Comparison of ENCODE assay signal across 9 cellular contexts in genomic region chr12:57897296-57897974, GRCh38. TPM values are rescaled to one million over a fixed set of nuclear protein-coding genes. Genes with fewer than 3 reads are reported as not detected.
DNase-seq lines count a peak whose midpoint lies in the region; ATAC-seq, FAIRE-seq and TF ChIP-seq lines count a peak whose summit lies in the region.
"Had no signal": no experiment of that assay in that cellular context is flagged by ENCODE, and none has a peak within 500 bp of the region (broad histone marks: within the 10 kb centered on the region; RNA-seq: fewer than 3 reads in every experiment).

No MANE protein-coding gene starts in this region.

- no peak for TF ChIP-seq RAD21 in HepG2 (CRISPR knock-in tag; IDR thresholded peaks at IDR 0.05)

- in situ Hi-C loops in HepG2 (cut with HindIII; ENCODE audit: extremely low pct_ligation_motif_present, low pct_unique_long_range_greater_than_20kb), result loop anchor here (5.0 kb wide), 1 partner anchor 55 kb away; no protein-coding TSS in a partner anchor

- H3K4me2 ChIP-seq in HepG2 (ENCODE audit: low read depth, low read length), result peak overlapping the region; percentile 81

- ATAC-seq in activated T-helper 17 cell treated with anti-CD3 and anti-CD28 coated beads, Interleukin-2, amount 50 U/mL, for 72 hours (replicated peaks), result no peak
- ATAC-seq in HepG2, result no peak
- no peak for ATAC-seq in GM21528 (IDR thresholded peaks at IDR 0.05; ENCODE audit: low FRiP score, unreplicated experiment)
- no peak for ATAC-seq in GM18517 (IDR thresholded peaks at IDR 0.05; ENCODE audit: unreplicated experiment)

- no peaks in the 10 kb centered on the region for H3K79me2 ChIP-seq in HepG2 (ENCODE audit: insufficient read depth, low read length)

- no peaks in the 10 kb centered on the region for H3K36me3 ChIP-seq in HepG2 (replicated peaks in 1 of 2; ENCODE audit: control insufficient read depth in 1 of 2, insufficient read depth in 2 of 2, low read length in 2 of 2)
- no peaks in the 10 kb centered on the region for H3K36me3 ChIP-seq in testis (ENCODE audit: low read depth, missing control alignments)

- peaks cover 46% of the 10 kb centered on the region for H3K4me1 Mint-ChIP-seq in activated CD4-positive, alpha-beta T cell treated with anti-CD3 and anti-CD28 coated beads, Interleukin-2, amount 10 ng/mL, durations not matched to agents 24 days and 14 days
- peaks cover 43% of the 10 kb centered on the region for H3K4me1 Mint-ChIP-seq in activated T-helper 17 cell treated with anti-CD3 and anti-CD28 coated beads, Interleukin-2, amount 50 U/mL, for 72 hours

- H3K27me3 Mint-ChIP-seq in activated CD4-positive, alpha-beta T cell treated with anti-CD3 and anti-CD28 coated beads, Interleukin-2, amount 10 ng/mL, durations not matched to agents 24 days and 14 days, result peaks cover 1% of the 10 kb centered on the region
- H3K27me3 Mint-ChIP-seq in activated T-helper 17 cell treated with anti-CD3 and anti-CD28 coated beads, Interleukin-2, amount 50 U/mL, for 72 hours, result no peaks in the 10 kb centered on the region

- H3K9me3 Mint-ChIP-seq in activated CD4-positive, alpha-beta T cell treated with anti-CD3 and anti-CD28 coated beads, Interleukin-2, amount 10 ng/mL, durations not matched to agents 24 days and 14 days, result no peaks in the 10 kb centered on the region
- H3K9me3 Mint-ChIP-seq in activated T-helper 17 cell treated with anti-CD3 and anti-CD28 coated beads, Interleukin-2, amount 50 U/mL, for 72 hours, result no peaks in the 10 kb centered on the region

- no peaks in the 10 kb centered on the region for H3K9me3 ChIP-seq in HepG2 (ENCODE audit: low read length)
- H3K9me3 ChIP-seq in testis, result no peaks in the 10 kb centered on the region

- WGBS in HepG2 (ENCODE audit: low lambda C conversion rate), result 52% methylated on average over 10 of the region's 10 CpGs
- WGBS in testis, 2 donors, result 45 to 48% methylated on average over 10 of the region's 10 CpGs

- CTCF ChIA-PET in HepG2 (lab: Yijun Ruan, JAX; ENCODE audit: low intra/inter-chr PET ratio, low total read pairs), result interaction anchor here (1.5 to 1.9 kb wide), 2 partner anchors 8 to 66 kb away, joined by 3 to 6 read pairs; no protein-coding TSS in a partner anchor

- no peak overlapping the region for H3K9ac ChIP-seq in HepG2 (ENCODE audit: insufficient read depth, low read depth, low read length)

- POLR2A ChIA-PET in HepG2 (lab: Yijun Ruan, JAX), result interaction anchor here (0.8 to 6.1 kb wide), 6 partner anchors 44 to 125 kb away, joined by 3 to 110 read pairs (median 6); partner anchors contain the start of genes CTDSP2, EEF1AKMT3 and METTL1

- intact Hi-C loops in activated CD4-positive, alpha-beta T cell treated with anti-CD3 and anti-CD28 coated beads, Interleukin-2, amount 10 ng/mL, durations not matched to agents 24 days and 14 days (cut with micrococcal nuclease), result no loop called here
- intact Hi-C loops in HepG2 (cut with micrococcal nuclease; ENCODE audit: unreplicated experiment) (no loop called here), testis (cut with DNase I; ENCODE audit: low total_unique reads) (loop anchor here (5.0 kb wide), 1 partner anchor 65 kb away; no protein-coding TSS in a partner anchor)

- H3K27ac ChIP-seq in HepG2 (ENCODE audit: extremely low read length, insufficient read depth, low read length) (no peak overlapping the region), testis (peak overlapping the region; percentile 92 to 98)

- no peak overlapping the region for H2AFZ ChIP-seq in HepG2 (ENCODE audit: low read length)

- peak overlapping the region; percentile 98 for H3K27ac Mint-ChIP-seq in activated CD4-positive, alpha-beta T cell treated with anti-CD3 and anti-CD28 coated beads, Interleukin-2, amount 10 ng/mL, durations not matched to agents 24 days and 14 days
- peak overlapping the region; percentile 49 for H3K27ac Mint-ChIP-seq in activated T-helper 17 cell treated with anti-CD3 and anti-CD28 coated beads, Interleukin-2, amount 50 U/mL, for 72 hours

- H3K4me3 ChIP-seq in HepG2 (replicated peaks in 1 of 3; ENCODE audit: insufficient read depth in 1 of 3, low read depth in 2 of 3, low read length in 3 of 3) (peak overlapping the region; percentile 48 to 67 (median 55); a peak in 4 of 6 replicates), testis (peak overlapping the region; percentile 55 to 74)

- peak overlapping the region; percentile 80 for H3K4me3 Mint-ChIP-seq in activated CD4-positive, alpha-beta T cell treated with anti-CD3 and anti-CD28 coated beads, Interleukin-2, amount 10 ng/mL, durations not matched to agents 24 days and 14 days
- H3K4me3 Mint-ChIP-seq in activated T-helper 17 cell treated with anti-CD3 and anti-CD28 coated beads, Interleukin-2, amount 50 U/mL, for 72 hours, result peak overlapping the region; percentile 75

- TF ChIP-seq POLR2A in HepG2 (IDR thresholded peaks at IDR 0.05; ENCODE audit: insufficient read depth in 1 of 2, low read depth in 2 of 2, low read length in 2 of 2), result no peak
- no peak for TF ChIP-seq POLR2A in testis (IDR thresholded peaks at IDR 0.05)

- H4K20me1 ChIP-seq in HepG2 (ENCODE audit: insufficient read depth, low read length), result no peaks in the 10 kb centered on the region

- no peak for DNase-seq in activated CD4-positive, alpha-beta T cell treated with anti-CD3 and anti-CD28 coated beads, Interleukin-2, amount 10 ng/mL, durations not matched to agents 24 days and 14 days
- DNase-seq in activated CD4-positive, alpha-beta T cell treated with anti-CD3 and anti-CD28 coated beads, Interleukin-2, amount 50 U/mL, for 4 hours, result no peak
- no peak for DNase-seq in HepG2 (ENCODE audit: low spot score)
- no peak for DNase-seq in testis
- DNase-seq in NCI-H1092 (lab: John Stamatoyannopoulos, UW), result no peak

- H3K4me1 ChIP-seq in HepG2 (ENCODE audit: insufficient read depth, low read length), result peaks cover 53% of the 10 kb centered on the region
- H3K4me1 ChIP-seq in testis, result peaks cover 66% of the 10 kb centered on the region

- no peaks in the 10 kb centered on the region for H3K36me3 Mint-ChIP-seq in activated CD4-positive, alpha-beta T cell treated with anti-CD3 and anti-CD28 coated beads, Interleukin-2, amount 10 ng/mL, durations not matched to agents 24 days and 14 days (ENCODE audit: low read depth)
- H3K36me3 Mint-ChIP-seq in activated T-helper 17 cell treated with anti-CD3 and anti-CD28 coated beads, Interleukin-2, amount 50 U/mL, for 72 hours (ENCODE audit: low read depth), result no peaks in the 10 kb centered on the region

- H3K27me3 ChIP-seq in HepG2 (ENCODE audit: control insufficient read depth in 1 of 2, insufficient read depth in 2 of 2, low read length in 2 of 2), result peaks cover under 1 to 50% of the 10 kb centered on the region in 2 experiments; a peak in 4 of 5 replicates
- no peaks in the 10 kb centered on the region for H3K27me3 ChIP-seq in testis

- FAIRE-seq in HepG2 (lab: Jason Lieb, UNC), result no peak
- FAIRE-seq: TTC549 had no signal

- BruUV-seq in HepG2 (replicated peaks; lab: Mats Ljungman, UMichigan), result no TSS peak

- TF ChIP-seq EP300 in HepG2 (IDR thresholded peaks at IDR 0.05; ENCODE audit: low read depth in 2 of 2, low read length in 2 of 2) (no peak), HepG2 (CRISPR knock-in tag; IDR thresholded peaks at IDR 0.05; ENCODE audit: borderline replicate concordance) (no peak)

- no peak for TF ChIP-seq CTCF in HepG2 (CRISPR knock-in tag; IDR thresholded peaks at IDR 0.05)
- TF ChIP-seq CTCF in testis (IDR thresholded peaks at IDR 0.05), result no peak

RNA-seq across cellular contexts. Expression of gene ATP23, which starts 43.9 kb away (rescaled TPM):
- total RNA-seq in activated CD4-positive, alpha-beta T cell treated with anti-CD3 and anti-CD28 coated beads, Interleukin-2, amount 10 ng/mL, durations not matched to agents 24 days and 14 days, result 8.3 and 10.7 TPM in 2 replicates
- total RNA-seq in activated T-helper 17 cell treated with anti-CD3 and anti-CD28 coated beads, Interleukin-2, amount 50 U/mL, for 72 hours, result 10 to 100 TPM; 13.5 to 19.4 TPM
- total RNA-seq in HepG2 (2016; rRNA removed; fragmentation: Illumina TruSeq; extraction: Trizol) (12.1 and 13.1 TPM in 2 replicates), testis (10 to 100 TPM; 53.1 to 76.6 TPM)
- total RNA-seq in HepG2 (2016; cell fraction: cytosol; rRNA removed; fragmentation: Illumina TruSeq; extraction: Trizol; ENCODE audit: low read depth), result 24.3 and 27.9 TPM in 2 replicates
- total RNA-seq in HepG2 (2016; cell fraction: insoluble cytoplasmic fraction; rRNA removed; fragmentation: Illumina TruSeq; extraction: Trizol), result 14.7 and 15.5 TPM in 2 replicates
- 27.9 and 34.5 TPM in 2 replicates for total RNA-seq in HepG2 (2016; cell fraction: membrane; rRNA removed; fragmentation: Illumina TruSeq; extraction: Trizol)
- 3.4 and 6.2 TPM in 2 replicates for total RNA-seq in HepG2 (2016; cell fraction: nucleus; rRNA removed; fragmentation: Illumina TruSeq; extraction: Trizol)
- polyA plus RNA-seq in HepG2 (2011; rRNA removed) (11.4 and 14.7 TPM in 2 replicates), testis (ENCODE audit: insufficient read depth, low read depth, low replicate concordance) (102 TPM)
- polyA plus RNA-seq in HepG2 (2011; cell fraction: cytosol; rRNA removed), result 11.9 and 15.5 TPM in 2 replicates
- 5.3 and 6.3 TPM in 2 replicates for polyA plus RNA-seq in HepG2 (2011; cell fraction: nucleus; rRNA removed)
- 4.8 and 9.6 TPM in 2 replicates for polyA plus RNA-seq in HepG2 (2012)
- 34.8 and 37.5 TPM in 2 replicates for polyA plus RNA-seq in HepG2 (2016; cell fraction: cytosol; fragmentation: Illumina TruSeq; extraction: Trizol; ENCODE audit: low read depth)
- 12.6 and 13.2 TPM in 2 replicates for polyA plus RNA-seq in HepG2 (2016; cell fraction: insoluble cytoplasmic fraction; fragmentation: Illumina TruSeq; extraction: Trizol; ENCODE audit: low read depth)
- 23.8 and 26.9 TPM in 2 replicates for polyA plus RNA-seq in HepG2 (2016; cell fraction: membrane; fragmentation: Illumina TruSeq; extraction: Trizol; ENCODE audit: low read depth)
- polyA plus RNA-seq in HepG2 (2016; cell fraction: nucleus; fragmentation: Illumina TruSeq; extraction: Trizol; ENCODE audit: insufficient read depth, low read depth), result 8.7 and 11.7 TPM in 2 replicates
- 5.1 and 5.7 TPM in 2 replicates for polyA minus RNA-seq in HepG2 (2011; rRNA and poly(A)+ RNA removed; ENCODE audit: low replicate concordance)
- 6.1 and 7.6 TPM in 2 replicates for polyA minus RNA-seq in HepG2 (2011; cell fraction: cytosol; rRNA and poly(A)+ RNA removed)
- polyA minus RNA-seq in HepG2 (2011; cell fraction: nucleus; rRNA and poly(A)+ RNA removed), result 1.4 and 3.5 TPM in 2 replicates

RNA-seq across cellular contexts. Expression of gene CTDSP2, which starts 50.9 kb away (rescaled TPM):
- 81.4 and 82.7 TPM in 2 replicates for total RNA-seq in activated CD4-positive, alpha-beta T cell treated with anti-CD3 and anti-CD28 coated beads, Interleukin-2, amount 10 ng/mL, durations not matched to agents 24 days and 14 days
- total RNA-seq in activated T-helper 17 cell treated with anti-CD3 and anti-CD28 coated beads, Interleukin-2, amount 50 U/mL, for 72 hours, result 100 to 1,000 TPM in 1 of 2 donors, 10 to 100 TPM in 1; 68.5 to 113 TPM
- total RNA-seq in HepG2 (2016; rRNA removed; fragmentation: Illumina TruSeq; extraction: Trizol) (38.1 and 42.4 TPM in 2 replicates), testis (100 to 1,000 TPM; 103 to 140 TPM)
- 20.5 and 21.6 TPM in 2 replicates for total RNA-seq in HepG2 (2016; cell fraction: cytosol; rRNA removed; fragmentation: Illumina TruSeq; extraction: Trizol; ENCODE audit: low read depth)
- total RNA-seq in HepG2 (2016; cell fraction: insoluble cytoplasmic fraction; rRNA removed; fragmentation: Illumina TruSeq; extraction: Trizol), result 37.7 and 41.1 TPM in 2 replicates
- 60.6 and 65.1 TPM in 2 replicates for total RNA-seq in HepG2 (2016; cell fraction: membrane; rRNA removed; fragmentation: Illumina TruSeq; extraction: Trizol)
- 35.7 and 38.6 TPM in 2 replicates for total RNA-seq in HepG2 (2016; cell fraction: nucleus; rRNA removed; fragmentation: Illumina TruSeq; extraction: Trizol)
- polyA plus RNA-seq in HepG2 (2011; rRNA removed) (82.5 and 91.3 TPM in 2 replicates), testis (ENCODE audit: insufficient read depth, low read depth, low replicate concordance) (123 TPM)
- polyA plus RNA-seq in HepG2 (2011; cell fraction: cytosol; rRNA removed), result 94.6 and 96.0 TPM in 2 replicates
- 121 and 124 TPM in 2 replicates for polyA plus RNA-seq in HepG2 (2011; cell fraction: nucleus; rRNA removed)
- polyA plus RNA-seq in HepG2 (2012), result 68.6 and 96.3 TPM in 2 replicates
- 59.2 and 67.3 TPM in 2 replicates for polyA plus RNA-seq in HepG2 (2016; cell fraction: cytosol; fragmentation: Illumina TruSeq; extraction: Trizol; ENCODE audit: low read depth)
- polyA plus RNA-seq in HepG2 (2016; cell fraction: insoluble cytoplasmic fraction; fragmentation: Illumina TruSeq; extraction: Trizol; ENCODE audit: low read depth), result 57.7 and 67.3 TPM in 2 replicates
- polyA plus RNA-seq in HepG2 (2016; cell fraction: membrane; fragmentation: Illumina TruSeq; extraction: Trizol; ENCODE audit: low read depth), result 88.5 and 93.3 TPM in 2 replicates
- 61.0 and 66.5 TPM in 2 replicates for polyA plus RNA-seq in HepG2 (2016; cell fraction: nucleus; fragmentation: Illumina TruSeq; extraction: Trizol; ENCODE audit: insufficient read depth, low read depth)
- polyA minus RNA-seq in HepG2 (2011; rRNA and poly(A)+ RNA removed; ENCODE audit: low replicate concordance), result 118 and 141 TPM in 2 replicates
- polyA minus RNA-seq in HepG2 (2011; cell fraction: cytosol; rRNA and poly(A)+ RNA removed), result 57.9 and 82.7 TPM in 2 replicates
- 88.2 and 116 TPM in 2 replicates for polyA minus RNA-seq in HepG2 (2011; cell fraction: nucleus; rRNA and poly(A)+ RNA removed)
